Comparison of ENCODE assay signal across 1 cellular context in the genomic region with DNA sequence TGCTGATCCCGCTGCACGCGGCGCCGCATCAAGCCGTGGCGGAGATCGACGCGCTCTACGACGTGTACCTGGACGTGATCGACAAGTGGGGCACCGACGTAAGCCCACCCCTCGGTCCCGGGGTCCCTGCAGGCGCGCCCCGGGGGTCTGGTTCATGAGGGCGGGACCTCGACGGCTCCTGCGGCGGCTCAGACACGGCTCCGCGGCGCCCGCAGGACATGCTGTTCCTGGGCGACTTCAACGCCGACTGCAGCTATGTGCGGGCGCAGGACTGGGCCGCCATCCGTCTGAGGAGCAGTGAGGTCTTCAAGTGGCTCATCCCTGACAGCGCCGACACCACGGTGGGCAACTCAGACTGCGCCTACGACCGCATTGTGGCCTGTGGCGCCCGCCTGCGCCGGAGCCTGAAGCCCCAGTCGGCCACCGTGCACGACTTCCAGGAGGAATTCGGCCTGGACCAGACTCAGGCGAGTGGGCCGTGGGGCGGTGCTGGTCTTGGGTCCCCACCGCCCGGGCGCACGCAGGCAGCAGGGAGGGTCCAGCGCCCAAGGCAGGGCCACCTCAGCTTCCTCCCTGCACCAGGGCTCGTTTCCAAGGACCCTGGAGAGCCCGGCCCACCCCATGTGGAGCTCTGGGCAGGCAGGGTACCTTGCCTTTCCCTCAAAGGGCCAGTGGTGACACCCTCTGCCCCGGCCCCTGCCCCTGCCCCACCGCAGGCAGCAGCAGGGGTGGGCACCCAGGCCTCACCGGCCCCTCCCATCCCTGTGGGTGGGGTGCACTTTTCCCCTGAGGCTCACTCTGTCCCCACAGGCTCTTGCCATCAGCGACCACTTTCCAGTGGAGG.
A peak's percentile ranks its signal among the peaks of the same experiment; 100 is the strongest.
TF ChIP-seq lines count a peak whose summit lies in the region.

No MANE protein-coding gene starts in this region.

TF ChIP-seq in H1, 55 proteins besides CTCF, POLR2A, EP300 and RAD21:
- TF ChIP-seq, protein P1, sequence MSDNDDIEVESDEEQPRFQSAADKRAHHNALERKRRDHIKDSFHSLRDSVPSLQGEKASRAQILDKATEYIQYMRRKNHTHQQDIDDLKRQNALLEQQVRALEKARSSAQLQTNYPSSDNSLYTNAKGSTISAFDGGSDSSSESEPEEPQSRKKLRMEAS (IDR thresholded peaks at IDR 0.05) = peak; percentile 44; the same call in 1 of the 2 replicates
- TF ChIP-seq JUN (IDR thresholded peaks at IDR 0.05; ENCODE audit: low read depth, low read length) = no peak
- peak; percentile 6; the same call in 1 of the 2 replicates for TF ChIP-seq CREB1 (IDR thresholded peaks at IDR 0.05)
- peak; percentile 53 for TF ChIP-seq EZH2 (IDR thresholded peaks at IDR 0.05; ENCODE audit: low read depth, low read length, severe bottlenecking)
- TF ChIP-seq, protein P2, sequence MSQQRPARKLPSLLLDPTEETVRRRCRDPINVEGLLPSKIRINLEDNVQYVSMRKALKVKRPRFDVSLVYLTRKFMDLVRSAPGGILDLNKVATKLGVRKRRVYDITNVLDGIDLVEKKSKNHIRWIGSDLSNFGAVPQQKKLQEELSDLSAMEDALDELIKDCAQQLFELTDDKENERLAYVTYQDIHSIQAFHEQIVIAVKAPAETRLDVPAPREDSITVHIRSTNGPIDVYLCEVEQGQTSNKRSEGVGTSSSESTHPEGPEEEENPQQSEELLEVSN (IDR thresholded peaks at IDR 0.05) = 0 out of 2 replicates have a peak, but pooled peaks have one; percentile 31
- TF ChIP-seq SIRT6 (IDR thresholded peaks at IDR 0.05; ENCODE audit: low read length) = no peak
- 0 out of 2 replicates have a peak, but pooled peaks have one; percentile 5 for TF ChIP-seq GABPA (IDR thresholded peaks at IDR 0.05; ENCODE audit: borderline replicate concordance, insufficient read depth, low read length)
- peak; percentile 48; the same call in 1 of the 2 replicates for TF ChIP-seq POLR2AphosphoS5 (IDR thresholded peaks at IDR 0.05; ENCODE audit: low read depth, low read length)
